In the genomic region with DNA sequence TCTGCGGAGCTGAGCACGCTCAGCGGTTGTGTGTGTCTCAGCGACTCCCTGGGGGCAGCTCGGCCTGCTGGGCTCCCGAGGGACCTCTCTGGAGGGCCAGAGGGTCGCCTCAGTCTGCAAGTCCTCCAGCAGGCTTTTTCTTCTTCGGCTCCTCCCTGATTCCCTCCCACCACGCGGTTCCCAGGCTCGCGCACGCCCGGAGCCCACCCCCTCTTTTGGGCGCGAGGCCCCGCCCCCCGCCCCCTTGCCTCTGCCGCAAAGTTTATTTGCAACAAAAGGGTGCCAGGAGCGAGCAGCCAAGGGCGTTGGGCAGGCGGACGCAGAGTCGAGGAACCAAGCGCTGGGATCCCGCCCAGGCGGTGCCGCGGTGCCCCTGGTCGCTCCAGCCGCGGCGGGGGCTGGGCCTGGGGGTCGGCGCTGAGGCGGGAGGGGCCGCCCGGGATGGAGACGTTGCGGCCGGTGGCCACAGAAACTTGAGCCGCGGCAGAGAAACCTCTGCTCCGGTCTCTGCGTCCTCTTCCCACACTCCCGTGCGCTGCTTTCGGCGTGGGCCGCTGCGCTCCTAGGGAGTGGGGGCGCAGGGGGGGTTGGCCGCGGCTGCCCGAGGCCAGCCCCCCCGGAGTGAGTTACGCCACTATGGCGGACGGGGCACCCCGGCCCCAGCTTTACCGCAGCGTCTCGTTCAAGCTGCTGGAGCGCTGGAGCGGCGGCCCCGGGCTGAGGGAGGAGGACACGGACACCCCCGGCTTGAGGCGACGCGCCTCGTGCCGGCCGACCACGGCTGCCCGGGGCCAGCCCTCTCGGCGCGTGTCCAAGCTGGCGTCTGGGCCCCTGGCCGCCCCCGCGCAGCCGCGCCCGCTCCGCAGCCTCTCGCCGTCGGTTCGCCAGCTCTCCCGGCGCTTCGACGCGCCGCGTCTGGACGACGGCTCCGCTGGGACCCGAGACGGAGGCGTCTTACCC, we compare ENCODE assay signal across 8 cellular contexts. TPM values are rescaled to one million over a fixed set of nuclear protein-coding genes. Genes with fewer than 3 reads are reported as not detected.
A peak's percentile ranks its signal among the peaks of the same experiment; 100 is the strongest.
DNase-seq lines count a peak whose midpoint lies in the region; ATAC-seq and TF ChIP-seq lines count a peak whose summit lies in the region.

A gene with protein sequence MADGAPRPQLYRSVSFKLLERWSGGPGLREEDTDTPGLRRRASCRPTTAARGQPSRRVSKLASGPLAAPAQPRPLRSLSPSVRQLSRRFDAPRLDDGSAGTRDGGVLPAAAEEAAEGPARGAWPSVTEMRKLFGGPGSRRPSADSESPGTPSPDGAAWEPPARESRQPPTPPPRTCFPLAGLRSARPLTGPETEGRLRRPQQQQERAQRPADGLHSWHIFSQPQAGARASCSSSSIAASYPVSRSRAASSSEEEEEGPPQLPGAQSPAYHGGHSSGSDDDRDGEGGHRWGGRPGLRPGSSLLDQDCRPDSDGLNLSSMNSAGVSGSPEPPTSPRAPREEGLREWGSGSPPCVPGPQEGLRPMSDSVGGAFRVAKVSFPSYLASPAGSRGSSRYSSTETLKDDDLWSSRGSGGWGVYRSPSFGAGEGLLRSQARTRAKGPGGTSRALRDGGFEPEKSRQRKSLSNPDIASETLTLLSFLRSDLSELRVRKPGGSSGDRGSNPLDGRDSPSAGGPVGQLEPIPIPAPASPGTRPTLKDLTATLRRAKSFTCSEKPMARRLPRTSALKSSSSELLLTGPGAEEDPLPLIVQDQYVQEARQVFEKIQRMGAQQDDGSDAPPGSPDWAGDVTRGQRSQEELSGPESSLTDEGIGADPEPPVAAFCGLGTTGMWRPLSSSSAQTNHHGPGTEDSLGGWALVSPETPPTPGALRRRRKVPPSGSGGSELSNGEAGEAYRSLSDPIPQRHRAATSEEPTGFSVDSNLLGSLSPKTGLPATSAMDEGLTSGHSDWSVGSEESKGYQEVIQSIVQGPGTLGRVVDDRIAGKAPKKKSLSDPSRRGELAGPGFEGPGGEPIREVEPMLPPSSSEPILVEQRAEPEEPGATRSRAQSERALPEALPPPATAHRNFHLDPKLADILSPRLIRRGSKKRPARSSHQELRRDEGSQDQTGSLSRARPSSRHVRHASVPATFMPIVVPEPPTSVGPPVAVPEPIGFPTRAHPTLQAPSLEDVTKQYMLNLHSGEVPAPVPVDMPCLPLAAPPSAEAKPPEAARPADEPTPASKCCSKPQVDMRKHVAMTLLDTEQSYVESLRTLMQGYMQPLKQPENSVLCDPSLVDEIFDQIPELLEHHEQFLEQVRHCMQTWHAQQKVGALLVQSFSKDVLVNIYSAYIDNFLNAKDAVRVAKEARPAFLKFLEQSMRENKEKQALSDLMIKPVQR (N-terminal part only) (plus strand): TSS at position 274 of the 960 bp plus-strand sequence. CDS start 363 bp downstream, at position 637.

- POLR2A ChIA-PET in BJ (lab: Charles Lee), result interaction anchor here (0.6 to 1.8 kb wide), 6 partner anchors 15 to 636 kb away, joined by 4 to 19 read pairs (median 12); no protein-coding TSS in a partner anchor
- POLR2A ChIA-PET in naive thymus-derived CD4-positive, alpha-beta T cell (lab: Charles Lee), result interaction anchor here (1.0 kb wide), 1 partner anchor 10 kb away, joined by 3 read pairs; no protein-coding TSS in a partner anchor

- peaks cover 8 to 13% (median 11%) of the 10 kb centered on the region in 7 donors for H3K4me1 Mint-ChIP-seq in naive thymus-derived CD4-positive, alpha-beta T cell

- no peaks in the 10 kb centered on the region for H3K36me3 Mint-ChIP-seq in naive thymus-derived CD4-positive, alpha-beta T cell

- H3K4me3 ChIP-seq in BJ (ENCODE audit: low read depth, low read length), result peak within 1 kb of the TSS; percentile 80
- peak within 1 kb of the TSS; percentile 70 for H3K4me3 ChIP-seq in fibroblast of pulmonary artery (replicated peaks; ENCODE audit: low read depth, low read length)
- H3K4me3 ChIP-seq in naive thymus-derived CD4-positive, alpha-beta T cell (ENCODE audit: low read length), result peak within 1 kb of the TSS; percentile 63
- H3K4me3 ChIP-seq in testis, result peak within 1 kb of the TSS; percentile 70 to 83

- peak within 1 kb of the TSS; percentile 83 to 95 (median 91) for H3K4me3 Mint-ChIP-seq in naive thymus-derived CD4-positive, alpha-beta T cell

- no peak within 1 kb of the TSS for H3K27ac ChIP-seq in naive thymus-derived CD4-positive, alpha-beta T cell (ENCODE audit: low read depth, low read length)
- peak within 1 kb of the TSS; percentile 94 to 96 for H3K27ac ChIP-seq in testis

- TF ChIP-seq CTCF in BJ (IDR thresholded peaks at IDR 0.05; ENCODE audit: insufficient read depth, low read depth, low read length), result no peak
- TF ChIP-seq CTCF in fibroblast of pulmonary artery (IDR thresholded peaks at IDR 0.05; ENCODE audit: low read length, missing control alignments), result no peak
- TF ChIP-seq CTCF in testis (IDR thresholded peaks at IDR 0.05), result no peak

- DNase-seq in BJ (ENCODE audit: low read depth) (no peak), NCI-H82 (lab: John Stamatoyannopoulos, UW) (peak; percentile 87), activated gamma-delta T cell treated with Interleukin-2 at 50 U/mL for 16 hours (peak; percentile 29), fibroblast of pulmonary artery (ENCODE audit: low read depth) (peak; percentile 75), testis (peak; percentile 76)
- peak in 6 of 9 donors; percentile 22 to 44 (median 32) for DNase-seq in naive thymus-derived CD4-positive, alpha-beta T cell

- peaks cover 6 to 48% (median 14%) of the 10 kb centered on the region in 5 donors for H3K27me3 Mint-ChIP-seq in naive thymus-derived CD4-positive, alpha-beta T cell

- TF ChIP-seq POLR2A in GM19099 (IDR thresholded peaks at IDR 0.05; ENCODE audit: extremely low read depth, insufficient read length, low read depth) (peak; percentile 9), testis (IDR thresholded peaks at IDR 0.05) (no peak)

- peak within 1 kb of the TSS in 5 of 9 donors; percentile 9 to 68 (median 31) for H3K27ac Mint-ChIP-seq in naive thymus-derived CD4-positive, alpha-beta T cell

- peak; percentile 43 for ATAC-seq in HG03354 (IDR thresholded peaks at IDR 0.05; ENCODE audit: poor library complexity, severe bottlenecking, unreplicated experiment)
- ATAC-seq in naive thymus-derived CD4-positive, alpha-beta T cell, result peak; percentile 21

- WGBS in testis, 2 donors, result 1% methylated on average over 26 to 67 of the region's 105 CpGs

- H3K9me3 Mint-ChIP-seq in naive thymus-derived CD4-positive, alpha-beta T cell, result peaks cover 0 to 3% (median 0%) of the 10 kb centered on the region in 11 donors

- intact Hi-C loops in naive thymus-derived CD4-positive, alpha-beta T cell (cut with micrococcal nuclease), result loop anchor here (5.0 kb wide), 3 partner anchors 69 to 354 kb away; a partner anchor contains a TSS
- intact Hi-C loops in testis (cut with DNase I; ENCODE audit: low total_unique reads), result loop anchor here (5.0 to 10.0 kb wide), 2 partner anchors 34 to 67 kb away; a partner anchor contains a TSS

- H3K36me3 ChIP-seq in BJ (ENCODE audit: control insufficient read depth, insufficient read depth, low read length), result peaks cover 12% of the 10 kb centered on the region
- no peaks in the 10 kb centered on the region for H3K36me3 ChIP-seq in naive thymus-derived CD4-positive, alpha-beta T cell (ENCODE audit: control insufficient read depth in 2 of 3, insufficient read depth in 3 of 3, low read length in 3 of 3)
- no peaks in the 10 kb centered on the region for H3K36me3 ChIP-seq in testis (ENCODE audit: low read depth, missing control alignments)

- H3K27me3 ChIP-seq in BJ (ENCODE audit: control insufficient read depth, insufficient read depth, low read length) (no peaks in the 10 kb centered on the region), testis (no peaks in the 10 kb centered on the region)
- peaks cover 0 to 4% of the 10 kb centered on the region in 2 donors for H3K27me3 ChIP-seq in naive thymus-derived CD4-positive, alpha-beta T cell (ENCODE audit: control insufficient read depth in 2 of 2, insufficient read depth in 2 of 2, low read length in 2 of 2)

- H3K4me1 ChIP-seq in naive thymus-derived CD4-positive, alpha-beta T cell (ENCODE audit: control insufficient read depth in 2 of 2, insufficient read depth in 2 of 2, low read length in 2 of 2), result peaks cover 4 to 5% of the 10 kb centered on the region in 2 donors
- H3K4me1 ChIP-seq in testis, result peaks cover 20% of the 10 kb centered on the region

- H3K9me3 ChIP-seq in naive thymus-derived CD4-positive, alpha-beta T cell (ENCODE audit: control insufficient read depth in 2 of 3, low read length in 3 of 3), result no peaks in the 10 kb centered on the region
- H3K9me3 ChIP-seq in testis, result no peaks in the 10 kb centered on the region

- CTCF ChIA-PET in BJ (lab: Yijun Ruan, JAX), result interaction anchor here (0.7 to 11.3 kb wide), 29 partner anchors 9 to 353 kb away, joined by 3 to 259 read pairs (median 6); a partner anchor contains a TSS
- CTCF ChIA-PET in naive thymus-derived CD4-positive, alpha-beta T cell (lab: Charles Lee), result interaction anchor here (0.9 to 4.1 kb wide), 3 partner anchors 10 to 294 kb away, joined by 4 to 28 read pairs (median 10); no protein-coding TSS in a partner anchor

RNA-seq across cellular contexts. Expression of the gene that starts here (rescaled TPM):
- 50.3 and 85.7 TPM in 2 replicates for polyA plus RNA-seq in BJ (2011; rRNA removed)
- 92.9 and 102 TPM in 2 replicates for polyA minus RNA-seq in BJ (2011; rRNA and poly(A)+ RNA removed)
- 1 to 10 TPM in 1 of 5 experiments, under 1 TPM in 2, not detected in 2; 0.11 to 1.1 (median 0.98) TPM for total RNA-seq in naive thymus-derived CD4-positive, alpha-beta T cell
- not detected for polyA plus RNA-seq in naive thymus-derived CD4-positive, alpha-beta T cell
- 10 to 100 TPM; 50.1 to 58.5 TPM for total RNA-seq in testis
- polyA plus RNA-seq in testis (ENCODE audit: insufficient read depth, low read depth, low replicate concordance), result 29.4 TPM

Comparison
In these comparisons a context has a peak if more than half of its experiments do, and no peak if none do; other contexts are left out.
1. RNA of the gene that starts here (total RNA-seq): 50.1 to 58.5 TPM in testis; 0.11 to 1.1 TPM in naive thymus-derived CD4-positive, alpha-beta T cell; every median in the first group is over 10 times any median in the second.
2. RNA of the gene that starts here (polyA plus RNA-seq): 50.3 to 85.7 TPM in BJ and 29.4 TPM in testis (single experiment); not detected in naive thymus-derived CD4-positive, alpha-beta T cell; every median in the first group is over 10 times any median in the second.
3. Peak in every context shown above with its lines, with median percentiles within 50 percentile points of each other: H3K4me3 ChIP-seq.